Comparison of ENCODE assay signal across 8 cellular contexts in the genomic region with DNA sequence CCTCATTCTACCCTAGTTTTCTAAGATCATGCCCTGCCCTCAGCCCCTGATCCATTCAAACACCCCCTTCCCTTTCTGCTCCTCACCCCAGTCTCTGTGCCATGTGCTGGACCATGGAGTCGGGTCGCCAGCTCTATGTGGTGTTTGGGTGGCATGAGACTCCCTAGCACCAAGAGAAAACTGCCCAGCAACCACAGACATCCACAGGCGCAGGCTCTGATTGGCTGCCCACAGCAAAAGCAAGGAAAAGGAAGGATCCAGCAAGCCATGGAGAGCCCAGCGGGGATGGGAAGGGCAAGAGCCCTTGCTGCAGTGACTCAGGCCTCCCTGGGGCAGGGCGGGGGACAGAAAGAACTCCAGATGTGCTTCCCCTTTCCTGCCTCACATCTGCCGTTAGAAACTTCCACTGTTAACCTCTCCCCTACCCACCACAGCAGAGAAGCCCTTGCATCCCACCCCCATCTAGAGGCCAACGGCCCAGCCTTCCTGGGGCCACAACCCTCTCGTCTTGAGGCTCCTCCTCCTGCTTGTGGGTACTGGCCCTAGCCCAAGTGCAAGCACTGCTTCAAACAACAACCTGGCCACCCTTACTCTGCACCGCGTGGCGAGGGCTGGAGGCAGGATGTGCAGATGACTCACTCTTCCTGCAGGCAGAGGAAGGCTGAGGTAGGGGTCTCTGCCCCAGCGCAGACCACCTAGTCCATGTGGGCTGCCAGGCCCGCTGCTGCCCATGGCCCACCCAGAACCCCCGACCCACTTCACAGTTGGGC. TPM values are rescaled to one million over a fixed set of nuclear protein-coding genes. Genes with fewer than 3 reads are reported as not detected.
DNase-seq lines count a peak whose midpoint lies in the region; ATAC-seq and TF ChIP-seq lines count a peak whose summit lies in the region.

No MANE protein-coding gene starts in this region.

- H3K36me3 ChIP-seq in BJ (ENCODE audit: control insufficient read depth, insufficient read depth, low read length) (peaks cover 5% of the 10 kb centered on the region), SU-DHL-6 (ENCODE audit: low read length) (peaks cover 2% of the 10 kb centered on the region; the same call in 1 of the 2 replicates), adrenal gland (replicated peaks in 1 of 2) (peaks cover 0 to 23% of the 10 kb centered on the region in 2 donors), heart left ventricle (peaks cover 0 to 35% (median 32%) of the 10 kb centered on the region in 9 donors)

- H2AFZ ChIP-seq in SU-DHL-6 (ENCODE audit: low read depth, low read length, severe bottlenecking): no peak overlapping the region

- H3K27ac ChIP-seq in SU-DHL-6 (ENCODE audit: low read depth, low read length) (peak overlapping the region; percentile 62), adrenal gland (peak overlapping the region; percentile 36 to 96 (median 74)), heart left ventricle (peak overlapping the region; percentile 65 to 98 (median 92))

- H3K4me3 ChIP-seq in BJ (ENCODE audit: low read depth, low read length) (0 out of 2 replicates have a peak overlapping the region, but pooled peaks have one; percentile 10), SU-DHL-6 (ENCODE audit: insufficient read depth, low read length, poor library complexity, severe bottlenecking) (no peak overlapping the region), adrenal gland (peak overlapping the region in 1 of 4 donors; percentile 12), heart left ventricle (peak overlapping the region in 8 of 12 donors; percentile 2 to 40 (median 19))

- H3K4me1 ChIP-seq in adrenal gland (replicated peaks in 1 of 2) (peaks cover 45 to 74% of the 10 kb centered on the region in 2 donors), heart left ventricle (peaks cover 18 to 96% (median 77%) of the 10 kb centered on the region in 12 donors)

- TF ChIP-seq POLR2A in adrenal gland (IDR thresholded peaks at IDR 0.05) (peak in 1 of 2 donors; percentile 35), heart left ventricle (IDR thresholded peaks at IDR 0.05) (no peak)

- H3F3A ChIP-seq in SU-DHL-6 (ENCODE audit: insufficient read depth): peaks cover 33% of the 10 kb centered on the region

- H4K20me1 ChIP-seq in SU-DHL-6 (ENCODE audit: low read depth, low read length): no peaks in the 10 kb centered on the region

- no peaks in the 10 kb centered on the region for H3K9me3 ChIP-seq in SU-DHL-6 (ENCODE audit: insufficient read depth, low read length)
- H3K9me3 ChIP-seq in adrenal gland (replicated peaks in 1 of 3): no peaks in the 10 kb centered on the region
- no peaks in the 10 kb centered on the region for H3K9me3 ChIP-seq in heart left ventricle

- H3K9me2 ChIP-seq in SU-DHL-6 (replicated peaks; ENCODE audit: insufficient read depth, low read length): no peaks in the 10 kb centered on the region

- no peaks in the 10 kb centered on the region for H3K79me2 ChIP-seq in SU-DHL-6 (ENCODE audit: insufficient read depth, low read length)

- peak overlapping the region; percentile 16 for H3K4me2 ChIP-seq in SU-DHL-6 (ENCODE audit: low read depth, low read length, poor library complexity, severe bottlenecking)

- DNase-seq in BJ (ENCODE audit: low read depth) (peak; percentile 81), HUDEP-2 (lab: John Stamatoyannopoulos, UW; ENCODE audit: unreplicated experiment in 76 of 76) (peak in 70 of 76 experiments; percentile 20 to 86 (median 72)), adrenal gland (peak; percentile 87 to 97 (median 96)), heart left ventricle (peak; percentile 85 to 94 (median 90)), pulmonary artery endothelial cell (ENCODE audit: low read depth, low spot score) (peak; percentile 77), NCI-H1436 (lab: John Stamatoyannopoulos, UW) (no peak)

- peak overlapping the region; percentile 23; the same call in 1 of the 2 replicates for H3K9ac ChIP-seq in SU-DHL-6 (ENCODE audit: low read length)

- intact Hi-C loops in adrenal gland (cut with DNase I): no loop called here
- intact Hi-C loops in heart left ventricle (cut with DNase I): loop anchor here in 1 of 10 donors (5.0 kb wide), 1 partner anchor 134 kb away; no protein-coding TSS in a partner anchor

- H3K27me3 ChIP-seq in BJ (ENCODE audit: control insufficient read depth, insufficient read depth, low read length): no peaks in the 10 kb centered on the region
- H3K27me3 ChIP-seq in SU-DHL-6 (ENCODE audit: low read length): no peaks in the 10 kb centered on the region
- no peaks in the 10 kb centered on the region for H3K27me3 ChIP-seq in adrenal gland
- H3K27me3 ChIP-seq in heart left ventricle: no peaks in the 10 kb centered on the region

- ATAC-seq in GM19372 (IDR thresholded peaks at IDR 0.05; ENCODE audit: low read depth, unreplicated experiment) (peak; percentile 42), heart left ventricle (peak; percentile 46 to 81 (median 71))

- POLR2A ChIA-PET in BJ (lab: Charles Lee): interaction anchor here (0.6 to 1.4 kb wide), 3 partner anchors 9 to 110 kb away, joined by 5 to 17 read pairs (median 5); a partner anchor contains a TSS

- no peak for TF ChIP-seq CTCF in BJ (IDR thresholded peaks at IDR 0.05; ENCODE audit: insufficient read depth, low read depth, low read length)
- no peak for TF ChIP-seq CTCF in SU-DHL-6 (IDR thresholded peaks at IDR 0.05; ENCODE audit: insufficient read depth, low read length, poor library complexity, severe bottlenecking)
- TF ChIP-seq CTCF in adrenal gland (IDR thresholded peaks at IDR 0.05): no peak
- TF ChIP-seq CTCF in heart left ventricle (IDR thresholded peaks at IDR 0.05): no peak

- CTCF ChIA-PET in BJ (lab: Yijun Ruan, JAX): interaction anchor here (0.6 to 4.9 kb wide), 7 partner anchors 12 to 161 kb away, joined by 3 to 66 read pairs (median 12); no protein-coding TSS in a partner anchor

- WGBS in adrenal gland, 4 donors: 0 to 13% (median 10%) methylated on average over 8 to 14 of the region's 14 CpGs
- 14 to 19% (median 16%) methylated on average over 9 to 14 of the region's 14 CpGs for WGBS in heart left ventricle, 4 donors

RNA-seq across cellular contexts. Expression of a gene that starts 9.7 kb away (rescaled TPM):
- polyA plus RNA-seq in BJ (2011; rRNA removed): 145 and 185 TPM in 2 replicates
- polyA minus RNA-seq in BJ (2011; rRNA and poly(A)+ RNA removed): 360 and 464 TPM in 2 replicates
- total RNA-seq in adrenal gland: 100 to 1,000 TPM; 121 to 307 (median 204) TPM
- polyA plus RNA-seq in adrenal gland: 10 to 100 TPM; 32.0 to 35.4 (median 32.7) TPM
- 100 to 1,000 TPM; 251 to 861 (median 409) TPM for total RNA-seq in heart left ventricle
- 100 to 1,000 TPM in 1 of 2 donors, 10 to 100 TPM in 1; 84.4 to 251 TPM for polyA plus RNA-seq in heart left ventricle
- total RNA-seq in pulmonary artery endothelial cell: 479 and 591 TPM in 2 replicates

RNA-seq across cellular contexts. Expression of a gene that starts 17.4 kb away (rescaled TPM):
- polyA plus RNA-seq in BJ (2011; rRNA removed): 2,358 and 2,459 TPM in 2 replicates
- polyA minus RNA-seq in BJ (2011; rRNA and poly(A)+ RNA removed): 990 and 1,705 TPM in 2 replicates
- total RNA-seq in adrenal gland: 1,000 to 10,000 TPM in 6 of 8 donors, 100 to 1,000 TPM in 2; 943 to 1,585 (median 1,183) TPM
- 1,000 to 10,000 TPM in 1 of 3 donors, 100 to 1,000 TPM in 2; 646 to 1,257 (median 934) TPM for polyA plus RNA-seq in adrenal gland
- 1,000 to 10,000 TPM in 3 of 9 donors, 100 to 1,000 TPM in 6; 799 to 1,135 (median 929) TPM for total RNA-seq in heart left ventricle
- 1,000 to 10,000 TPM in 1 of 2 donors, 100 to 1,000 TPM in 1; 549 to 1,190 TPM for polyA plus RNA-seq in heart left ventricle
- total RNA-seq in pulmonary artery endothelial cell: 1,341 and 1,809 TPM in 2 replicates

RNA-seq across cellular contexts. Expression of a gene that starts 35.0 kb away (rescaled TPM):
- polyA plus RNA-seq in BJ (2011; rRNA removed): 6.4 and 9.9 TPM in 2 replicates
- 2.8 and 4.5 TPM in 2 replicates for polyA minus RNA-seq in BJ (2011; rRNA and poly(A)+ RNA removed)
- 10 to 100 TPM in 7 of 8 donors, 1 to 10 TPM in 1; 7.0 to 32.4 (median 15.5) TPM for total RNA-seq in adrenal gland
- 10 to 100 TPM in 2 of 3 donors, 1 to 10 TPM in 1; 9.4 to 67.6 (median 34.0) TPM for polyA plus RNA-seq in adrenal gland
- 10 to 100 TPM in 7 of 9 donors, 1 to 10 TPM in 2; 6.3 to 16.3 (median 11.3) TPM for total RNA-seq in heart left ventricle
- 10 to 100 TPM in 1 of 2 donors, 1 to 10 TPM in 1; 8.5 to 12.2 TPM for polyA plus RNA-seq in heart left ventricle
- total RNA-seq in pulmonary artery endothelial cell: 7.7 and 9.6 TPM in 2 replicates

RNA-seq across cellular contexts. Expression of a gene that starts 45.4 kb away (rescaled TPM):
- polyA plus RNA-seq in BJ (2011; rRNA removed) (16.4 and 17.8 TPM in 2 replicates), adrenal gland (10 to 100 TPM; 66.5 to 82.4 (median 73.5) TPM), heart left ventricle (10 to 100 TPM; 18.4 to 40.3 TPM)
- polyA minus RNA-seq in BJ (2011; rRNA and poly(A)+ RNA removed): 42.7 and 47.1 TPM in 2 replicates
- total RNA-seq in adrenal gland (10 to 100 TPM; 66.9 to 97.3 (median 74.3) TPM), heart left ventricle (10 to 100 TPM; 24.1 to 55.3 (median 33.7) TPM), pulmonary artery endothelial cell (262 and 269 TPM in 2 replicates)

RNA-seq across cellular contexts. Expression of a gene that starts 56.3 kb away (rescaled TPM):
- 18.9 and 26.5 TPM in 2 replicates for polyA plus RNA-seq in BJ (2011; rRNA removed)
- 15.0 and 19.0 TPM in 2 replicates for polyA minus RNA-seq in BJ (2011; rRNA and poly(A)+ RNA removed)
- 10 to 100 TPM; 14.2 to 97.9 (median 36.3) TPM for total RNA-seq in adrenal gland
- polyA plus RNA-seq in adrenal gland: 100 to 1,000 TPM in 2 of 3 donors, 1 to 10 TPM in 1; 9.7 to 198 (median 139) TPM
- total RNA-seq in heart left ventricle: 10 to 100 TPM in 8 of 9 donors, 1 to 10 TPM in 1; 8.8 to 40.9 (median 16.2) TPM
- polyA plus RNA-seq in heart left ventricle: 10 to 100 TPM; 14.7 to 15.3 TPM
- total RNA-seq in pulmonary artery endothelial cell: 32.1 and 34.8 TPM in 2 replicates
